Comparison of ENCODE assay signal across 2 cellular contexts in genomic region chr12:89645434-89645833, GRCh38.
TF ChIP-seq lines count a peak whose summit lies in the region.

No MANE protein-coding gene starts in this region.

TF ChIP-seq in HEK293, 187 proteins besides CTCF, POLR2A, EP300 and RAD21 (continued from another document):
- 0 out of 2 replicates have a peak, but pooled peaks have one; percentile 9 for TF ChIP-seq ZNF18 (tag by site-specific recombination; IDR thresholded peaks at IDR 0.05)
- no peak for TF ChIP-seq ZIC2 (tag by site-specific recombination; IDR thresholded peaks at IDR 0.05)
- TF ChIP-seq WT1 (tag by site-specific recombination; IDR thresholded peaks at IDR 0.05): no peak
- TF ChIP-seq ZNF623 (tag by site-specific recombination; IDR thresholded peaks at IDR 0.05): no peak
- no peak for TF ChIP-seq ZNF610 (tag by site-specific recombination; IDR thresholded peaks at IDR 0.05; ENCODE audit: borderline replicate concordance)
TF ChIP-seq in HEK293: peak in this region for 2.

TF ChIP-seq in liver, 16 proteins besides CTCF, POLR2A, EP300 and RAD21:
- no peak for TF ChIP-seq REST (IDR thresholded peaks at IDR 0.05)
- no peak for TF ChIP-seq JUND (IDR thresholded peaks at IDR 0.05)
- TF ChIP-seq RXRA (IDR thresholded peaks at IDR 0.05): peak; percentile 9 to 11
